Comparison of ENCODE assay signal across 31 cellular contexts in genomic region chr5:96426831-96427230, GRCh38. TPM values are rescaled to one million over a fixed set of nuclear protein-coding genes. Genes with fewer than 3 reads are reported as not detected.
"Had no signal": no experiment of that assay in that cellular context is flagged by ENCODE, and none has a peak within 500 bp of the region (broad histone marks: within the 10 kb centered on the region; RNA-seq: fewer than 3 reads in every experiment).

No MANE protein-coding gene starts in this region.

- DNase-seq: activated B cell treated with CpG ODN at 0.5 μM for 24 hours; activated CD4-positive, alpha-beta T cell treated with anti-CD3 and anti-CD28 coated beads for 48 hours; activated CD4-positive, alpha-beta T cell treated with anti-CD3 and anti-CD28 coated beads, Interleukin-2, amount 50 U/mL, for 1 hour; activated CD4-positive, alpha-beta T cell treated with anti-CD3 and anti-CD28 coated beads, Interleukin-2, amount 50 U/mL, for 48 hours; activated CD8-positive, alpha-beta memory T cell treated with anti-CD3 and anti-CD28 coated beads for 24 hours; activated CD8-positive, alpha-beta T cell treated with anti-CD3 and anti-CD28 coated beads for 36 hours; activated effector memory CD4-positive, alpha-beta T cell treated with Interleukin-2 at 50 U/mL for 16 hours; activated gamma-delta T cell treated with Interleukin-2 at 50 U/mL for 16 hours; activated naive CD4-positive, alpha-beta T cell treated with anti-CD3 and anti-CD28 coated beads, Interleukin-2, amount 50 U/mL, for 16 hours; activated naive CD4-positive, alpha-beta T cell treated with Interleukin-2 at 50 U/mL for 16 hours; activated T-cell treated with anti-CD3 and anti-CD28 coated beads, Interleukin-2, amount 50 U/mL, for 4 hours; amygdala; aorta; central memory CD4-positive, alpha-beta T cell; cerebellar nuclear complex; colonic mucosa; dorsolateral prefrontal cortex; effector memory CD4-positive, alpha-beta T cell; endodermal cell; erythroblast; foreskin keratinocyte; gastrocnemius medialis; heart right ventricle; T-helper 1 cell; T-helper 17 cell; T1000; WERI-Rb-1 had no signal

- H3K36me3 ChIP-seq: breast epithelium, cardiac muscle cell, colonic mucosa, esophagus muscularis mucosa, gastrocnemius medialis, heart right ventricle, WERI-Rb-1 had no signal

- H3K4me1 ChIP-seq: breast epithelium, colonic mucosa, foreskin keratinocyte had no signal

- H3K27ac ChIP-seq: breast epithelium, cardiac muscle cell, colonic mucosa, dorsolateral prefrontal cortex, esophagus muscularis mucosa, foreskin keratinocyte, gastrocnemius medialis, heart right ventricle, WERI-Rb-1 had no signal

- H3K4me3 ChIP-seq: breast epithelium, cardiac muscle cell, colonic mucosa, dorsolateral prefrontal cortex, esophagus muscularis mucosa, gastrocnemius medialis, heart right ventricle had no signal

RNA-seq across cellular contexts. Expression of gene PCSK1, which starts 6.2 kb away (rescaled TPM):
- total RNA-seq: activated B cell treated with CpG ODN at 0.5 μM for 24 hours; activated CD8-positive, alpha-beta T cell treated with anti-CD3 and anti-CD28 coated beads for 36 hours; activated T-cell treated with anti-CD3 and anti-CD28 coated beads, Interleukin-2, amount 50 U/mL, for 4 hours; activated T-helper 17 cell treated with anti-CD3 and anti-CD28 coated beads, Interleukin-2, amount 50 U/mL, for 72 hours; cardiac muscle cell; endodermal cell; foreskin keratinocyte; T-helper 17 cell had no signal
- polyA plus RNA-seq: cardiac muscle cell, foreskin keratinocyte had no signal
